Comparison of ENCODE assay signal across 1 cellular context in the genomic region with DNA sequence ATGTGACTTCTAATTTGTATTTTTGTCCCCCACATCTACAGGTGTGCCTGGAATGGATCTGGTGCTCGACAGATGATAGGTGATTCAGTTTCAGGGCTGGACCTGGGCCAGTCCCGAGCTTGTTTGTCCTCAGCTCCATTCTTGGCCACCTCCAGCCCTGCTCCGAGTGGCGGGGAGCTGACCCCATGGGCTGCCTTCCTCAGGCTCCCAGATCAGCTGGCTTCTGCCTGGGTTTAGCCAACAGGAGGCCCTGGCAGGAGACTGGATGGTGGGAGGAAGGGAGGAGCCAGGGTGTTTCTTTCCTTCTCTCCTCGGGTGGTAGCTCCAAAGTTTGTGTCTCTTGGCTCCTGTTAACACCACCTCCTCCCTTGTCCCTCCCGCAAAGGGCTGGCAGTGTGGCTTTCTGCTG.
TF ChIP-seq lines count a peak whose summit lies in the region.

No MANE protein-coding gene starts in this region.

TF ChIP-seq in GM23338, 12 proteins besides CTCF, POLR2A, EP300 and RAD21 (continued from another document):
- TF ChIP-seq, protein P1, sequence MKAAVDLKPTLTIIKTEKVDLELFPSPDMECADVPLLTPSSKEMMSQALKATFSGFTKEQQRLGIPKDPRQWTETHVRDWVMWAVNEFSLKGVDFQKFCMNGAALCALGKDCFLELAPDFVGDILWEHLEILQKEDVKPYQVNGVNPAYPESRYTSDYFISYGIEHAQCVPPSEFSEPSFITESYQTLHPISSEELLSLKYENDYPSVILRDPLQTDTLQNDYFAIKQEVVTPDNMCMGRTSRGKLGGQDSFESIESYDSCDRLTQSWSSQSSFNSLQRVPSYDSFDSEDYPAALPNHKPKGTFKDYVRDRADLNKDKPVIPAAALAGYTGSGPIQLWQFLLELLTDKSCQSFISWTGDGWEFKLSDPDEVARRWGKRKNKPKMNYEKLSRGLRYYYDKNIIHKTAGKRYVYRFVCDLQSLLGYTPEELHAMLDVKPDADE (IDR thresholded peaks at IDR 0.05): no peak
